In genomic region chr5:134228624-134229023, GRCh38 we compare ENCODE assay signal across 24 cellular contexts. TPM values are rescaled to one million over a fixed set of nuclear protein-coding genes. Genes with fewer than 3 reads are reported as not detected.
DNase-seq lines count a peak whose midpoint lies in the region; ATAC-seq and TF ChIP-seq lines count a peak whose summit lies in the region.
"Had no signal": no experiment of that assay in that cellular context is flagged by ENCODE, and none has a peak within 500 bp of the region (broad histone marks: within the 10 kb centered on the region; RNA-seq: fewer than 3 reads in every experiment).

No MANE protein-coding gene starts in this region.

- H3K27me3 Mint-ChIP-seq in natural killer cell (ENCODE audit: low read depth in 2 of 2): peaks cover 0 to 2% of the 10 kb centered on the region in 2 donors
- peaks cover 0 to 3% of the 10 kb centered on the region in 2 donors for H3K27me3 Mint-ChIP-seq in natural killer cell treated with Interleukin-12 subunit alpha and Interleukin-12 subunit beta and Interleukin-15 and Interleukin-18, amount 100 ng/mL, for 72 hours
- H3K27me3 Mint-ChIP-seq in nephron (ENCODE audit: low read depth): peaks cover 5% of the 10 kb centered on the region
- H3K27me3 Mint-ChIP-seq in activated T-helper 2 cell treated with anti-CD3 and anti-CD28 coated beads, Interferon-gamma antibody, Interleukin-2, Interleukin-4, amounts not matched to agents 10 μg/mL and 5 μg/mL and 100 μg/mL, durations not matched to agents 14 hours and 24 hours and 36 hours (ENCODE audit: low read depth): no peaks in the 10 kb centered on the region
- H3K27me3 Mint-ChIP-seq: CD4-positive, alpha-beta memory T cell had no signal

- H3K4me1 Mint-ChIP-seq in natural killer cell (peaks cover 29 to 38% of the 10 kb centered on the region in 2 donors), nephron (peaks cover 24% of the 10 kb centered on the region)
- peaks cover 22 to 27% of the 10 kb centered on the region in 2 donors for H3K4me1 Mint-ChIP-seq in natural killer cell treated with Interleukin-12 subunit alpha and Interleukin-12 subunit beta and Interleukin-15 and Interleukin-18, amount 100 ng/mL, for 72 hours (ENCODE audit: low read depth in 2 of 2)
- peaks cover 23% of the 10 kb centered on the region for H3K4me1 Mint-ChIP-seq in activated T-helper 2 cell treated with anti-CD3 and anti-CD28 coated beads, Interferon-gamma antibody, Interleukin-2, Interleukin-4, amounts not matched to agents 10 μg/mL and 5 μg/mL and 100 μg/mL, durations not matched to agents 14 hours and 24 hours and 36 hours (ENCODE audit: low read depth)

- H3K27ac Mint-ChIP-seq in natural killer cell: peak overlapping the region in 1 of 2 donors; percentile 57
- H3K27ac Mint-ChIP-seq in natural killer cell treated with Interleukin-12 subunit alpha and Interleukin-12 subunit beta and Interleukin-15 and Interleukin-18, amount 100 ng/mL, for 72 hours: no peak overlapping the region
- no peak overlapping the region for H3K27ac Mint-ChIP-seq in nephron
- no peak overlapping the region for H3K27ac Mint-ChIP-seq in activated T-helper 2 cell treated with anti-CD3 and anti-CD28 coated beads, Interferon-gamma antibody, Interleukin-2, Interleukin-4, amounts not matched to agents 10 μg/mL and 5 μg/mL and 100 μg/mL, durations not matched to agents 14 hours and 24 hours and 36 hours
- H3K27ac Mint-ChIP-seq: CD14-positive monocyte had no signal

- H3K27me3 ChIP-seq in heart right ventricle (no peaks in the 10 kb centered on the region), skeletal muscle tissue (ENCODE audit: control insufficient read depth in 3 of 3, insufficient read depth in 3 of 3, low read length in 3 of 3) (no peaks in the 10 kb centered on the region)
- H3K27me3 ChIP-seq: BE2C; BLaER1 treated with 17β-estradiol and CSF1 and Interleukin-3, amounts not matched to agents 10 nM and 100 nM had no signal

- DNase-seq in heart right ventricle (no peak), left ventricle myocardium superior (no peak), natural killer cell (no peak)
- DNase-seq in natural killer cell treated with Interleukin-12 subunit alpha and Interleukin-12 subunit beta and Interleukin-15 and Interleukin-18, amount 100 ng/mL, for 72 hours (ENCODE audit: low spot score): no peak
- no peak for DNase-seq in activated T-helper 2 cell treated with anti-CD3 and anti-CD28 coated beads, Interferon-gamma antibody, Interleukin-2, Interleukin-4, amounts not matched to agents 10 μg/mL and 5 μg/mL and 100 μg/mL, durations not matched to agents 14 hours and 24 hours and 36 hours (ENCODE audit: low spot score)
- DNase-seq: 8988T; ACHN; AML-193; BE2C; Calu3; CD4-positive, alpha-beta memory T cell; COR-L47; DMS53; DMS79 treated with DMSO at 0.1 percent for 48 hours; GF-D8; GM23248; H7; HCEC 1CT had no signal

- H3K4me1 ChIP-seq in heart right ventricle (peaks cover 0 to 40% (median 25%) of the 10 kb centered on the region in 9 donors), skeletal muscle tissue (ENCODE audit: control insufficient read depth in 3 of 3, insufficient read depth in 3 of 3, low read length in 3 of 3) (peaks cover 10 to 23% (median 19%) of the 10 kb centered on the region in 3 donors)

- H3K9me3 Mint-ChIP-seq in natural killer cell (no peaks in the 10 kb centered on the region), nephron (no peaks in the 10 kb centered on the region)
- H3K9me3 Mint-ChIP-seq in natural killer cell treated with Interleukin-12 subunit alpha and Interleukin-12 subunit beta and Interleukin-15 and Interleukin-18, amount 100 ng/mL, for 72 hours: no peaks in the 10 kb centered on the region
- no peaks in the 10 kb centered on the region for H3K9me3 Mint-ChIP-seq in activated T-helper 2 cell treated with anti-CD3 and anti-CD28 coated beads, Interferon-gamma antibody, Interleukin-2, Interleukin-4, amounts not matched to agents 10 μg/mL and 5 μg/mL and 100 μg/mL, durations not matched to agents 14 hours and 24 hours and 36 hours
- H3K9me3 Mint-ChIP-seq: CD4-positive, alpha-beta memory T cell had no signal

- H3K9me3 ChIP-seq in heart right ventricle (no peaks in the 10 kb centered on the region), skeletal muscle tissue (ENCODE audit: control insufficient read depth in 3 of 3, low read length in 3 of 3) (no peaks in the 10 kb centered on the region)
- H3K9me3 ChIP-seq: A549; BE2C; BLaER1 treated with 17β-estradiol and CSF1 and Interleukin-3, amounts not matched to agents 10 nM and 100 nM had no signal

- no peak overlapping the region for H3K4me3 ChIP-seq in heart right ventricle
- H3K4me3 ChIP-seq in skeletal muscle tissue (ENCODE audit: low read length in 3 of 3): no peak overlapping the region
- H3K4me3 ChIP-seq: A549; BLaER1 treated with 17β-estradiol and CSF1 and Interleukin-3, amounts not matched to agents 10 nM and 100 nM; GM23248 had no signal

- no peaks in the 10 kb centered on the region for H3K36me3 Mint-ChIP-seq in natural killer cell
- peaks cover 16% of the 10 kb centered on the region for H3K36me3 Mint-ChIP-seq in natural killer cell treated with Interleukin-12 subunit alpha and Interleukin-12 subunit beta and Interleukin-15 and Interleukin-18, amount 100 ng/mL, for 72 hours
- H3K36me3 Mint-ChIP-seq in nephron (ENCODE audit: low read depth): peaks cover 6% of the 10 kb centered on the region
- H3K36me3 Mint-ChIP-seq in activated T-helper 2 cell treated with anti-CD3 and anti-CD28 coated beads, Interferon-gamma antibody, Interleukin-2, Interleukin-4, amounts not matched to agents 10 μg/mL and 5 μg/mL and 100 μg/mL, durations not matched to agents 14 hours and 24 hours and 36 hours (ENCODE audit: low read depth): peaks cover 16% of the 10 kb centered on the region

- ATAC-seq in heart right ventricle: no peak
- no peak for ATAC-seq in left ventricle myocardium superior
- ATAC-seq in natural killer cell: no peak
- ATAC-seq in natural killer cell treated with Interleukin-12 subunit alpha and Interleukin-12 subunit beta and Interleukin-15 and Interleukin-18, amount 100 ng/mL, for 72 hours: no peak
- ATAC-seq in HG02588 (IDR thresholded peaks at IDR 0.05; ENCODE audit: unreplicated experiment): no peak
- ATAC-seq: A549 had no signal

- TF ChIP-seq CTCF in heart right ventricle (IDR thresholded peaks at IDR 0.05) (no peak), natural killer cell (IDR thresholded peaks at IDR 0.05) (no peak), nephron (IDR thresholded peaks at IDR 0.05; ENCODE audit: unreplicated experiment in 3 of 3) (no peak)

- no peak overlapping the region for H3K9ac ChIP-seq in skeletal muscle tissue (ENCODE audit: low read depth in 1 of 3, low read length in 3 of 3)
- H3K9ac ChIP-seq: BLaER1 treated with 17β-estradiol and CSF1 and Interleukin-3, amounts not matched to agents 10 nM and 100 nM; GM23248 had no signal

- H3K36me3 ChIP-seq in heart right ventricle (no peaks in the 10 kb centered on the region), skeletal muscle tissue (ENCODE audit: control insufficient read depth in 3 of 3, insufficient read depth in 3 of 3, low read length in 3 of 3) (peaks cover 0 to 2% (median 0%) of the 10 kb centered on the region in 3 donors)

- H3K4me3 Mint-ChIP-seq in natural killer cell: peak overlapping the region; percentile 71
- no peak overlapping the region for H3K4me3 Mint-ChIP-seq in natural killer cell treated with Interleukin-12 subunit alpha and Interleukin-12 subunit beta and Interleukin-15 and Interleukin-18, amount 100 ng/mL, for 72 hours
- peak overlapping the region; percentile 41 to 63 (median 56) for H3K4me3 Mint-ChIP-seq in nephron
- H3K4me3 Mint-ChIP-seq in activated T-helper 2 cell treated with anti-CD3 and anti-CD28 coated beads, Interferon-gamma antibody, Interleukin-2, Interleukin-4, amounts not matched to agents 10 μg/mL and 5 μg/mL and 100 μg/mL, durations not matched to agents 14 hours and 24 hours and 36 hours (ENCODE audit: low read depth): no peak overlapping the region
- H3K4me3 Mint-ChIP-seq: CD14-positive monocyte; CD4-positive, alpha-beta memory T cell had no signal

- peak overlapping the region in 8 of 10 donors; percentile 21 to 100 (median 99) for H3K27ac ChIP-seq in heart right ventricle
- peak overlapping the region; percentile 100 for H3K27ac ChIP-seq in skeletal muscle tissue (ENCODE audit: low read depth, low read length)
- H3K27ac ChIP-seq: A549; BLaER1 treated with 17β-estradiol and CSF1 and Interleukin-3, amounts not matched to agents 10 nM and 100 nM; GM23248 had no signal

- intact Hi-C loops in heart right ventricle (cut with DNase I): loop anchor here in 2 of 10 donors (5.0 kb wide), 2 partner anchors 36 to 51 kb away; partner anchors contain the start of gene SKP1 (in 1 of the 2)
- intact Hi-C loops in left ventricle myocardium superior (cut with micrococcal nuclease): no loop called here
- intact Hi-C loops in natural killer cell (cut with micrococcal nuclease): loop anchor here (10.0 kb wide), 1 partner anchor 296 kb away; the partner anchor contains the start of gene JADE2
- intact Hi-C loops in activated T-helper 2 cell treated with anti-CD3 and anti-CD28 coated beads, Interferon-gamma antibody, Interleukin-2, Interleukin-4, amounts not matched to agents 10 μg/mL and 5 μg/mL and 100 μg/mL, durations not matched to agents 14 hours and 24 hours and 36 hours (cut with micrococcal nuclease): loop anchor here (5.0 kb wide), 1 partner anchor 299 kb away; the partner anchor contains the start of gene JADE2

RNA-seq across cellular contexts. Expression of gene PPP2CA, which starts 2.8 kb away (rescaled TPM):
- total RNA-seq in heart right ventricle (100 to 1,000 TPM; 136 to 249 (median 184) TPM), left ventricle myocardium superior (143 TPM), natural killer cell (100 to 1,000 TPM; 188 to 205 (median 191) TPM), skeletal muscle tissue (47.0 TPM)
- polyA plus RNA-seq in heart right ventricle: 100 to 1,000 TPM in 1 of 2 donors, 10 to 100 TPM in 1; 47.1 to 100 TPM
- total RNA-seq in natural killer cell treated with Interleukin-12 subunit alpha and Interleukin-12 subunit beta and Interleukin-15 and Interleukin-18, amount 100 ng/mL, for 72 hours: 100 to 1,000 TPM; 126 to 185 TPM
- 171 and 179 TPM in 2 replicates for total RNA-seq in activated T-helper 2 cell treated with anti-CD3 and anti-CD28 coated beads, Interferon-gamma antibody, Interleukin-2, Interleukin-4, amounts not matched to agents 10 μg/mL and 5 μg/mL and 100 μg/mL, durations not matched to agents 14 hours and 24 hours and 36 hours

RNA-seq across cellular contexts. Expression of gene SKP1, which starts 51.9 kb away (rescaled TPM):
- total RNA-seq in heart right ventricle (100 to 1,000 TPM; 424 to 543 (median 483) TPM), left ventricle myocardium superior (478 TPM), natural killer cell (100 to 1,000 TPM; 301 to 338 (median 315) TPM), skeletal muscle tissue (63.7 TPM)
- polyA plus RNA-seq in heart right ventricle: 100 to 1,000 TPM in 1 of 2 donors, 10 to 100 TPM in 1; 65.2 to 675 TPM
- total RNA-seq in natural killer cell treated with Interleukin-12 subunit alpha and Interleukin-12 subunit beta and Interleukin-15 and Interleukin-18, amount 100 ng/mL, for 72 hours: 100 to 1,000 TPM; 162 to 210 TPM
- 254 and 257 TPM in 2 replicates for total RNA-seq in activated T-helper 2 cell treated with anti-CD3 and anti-CD28 coated beads, Interferon-gamma antibody, Interleukin-2, Interleukin-4, amounts not matched to agents 10 μg/mL and 5 μg/mL and 100 μg/mL, durations not matched to agents 14 hours and 24 hours and 36 hours

Comparison
In these comparisons a context has a peak if more than half of its experiments do, and no peak if none do; other contexts are left out.
1. H3K4me3 Mint-ChIP-seq: peak in natural killer cell (single experiment) and nephron (3 of 3); none in natural killer cell treated with Interleukin-12 subunit alpha and Interleukin-12 subunit beta and Interleukin-15 and Interleukin-18, amount 100 ng/mL, for 72 hours (single experiment) and activated T-helper 2 cell treated with anti-CD3 and anti-CD28 coated beads, Interferon-gamma antibody, Interleukin-2, Interleukin-4, amounts not matched to agents 10 μg/mL and 5 μg/mL and 100 μg/mL, durations not matched to agents 14 hours and 24 hours and 36 hours (single experiment).